In the genomic region with DNA sequence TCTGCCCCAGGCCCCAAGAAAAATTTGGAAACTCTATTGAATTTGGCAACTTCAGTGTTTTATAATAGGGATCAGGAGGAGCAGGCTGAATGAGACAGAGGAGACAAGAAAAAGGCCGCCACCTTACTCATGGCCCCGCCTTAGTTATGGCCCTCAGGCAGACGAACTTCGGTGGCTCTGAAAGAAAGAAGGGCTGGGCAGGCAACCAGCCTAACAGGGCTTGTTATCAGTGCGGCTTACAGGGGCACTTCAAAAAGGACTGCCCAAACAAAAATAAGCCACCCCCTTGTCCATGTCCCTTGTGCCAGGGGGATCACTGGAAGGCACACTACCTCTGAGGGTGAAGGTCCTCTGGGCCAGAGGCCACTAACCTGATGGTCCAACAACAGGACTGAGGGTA, we compare ENCODE assay signal across 22 cellular contexts.
DNase-seq lines count a peak whose midpoint lies in the region; TF ChIP-seq lines count a peak whose summit lies in the region.
"Had no signal": no experiment of that assay in that cellular context is flagged by ENCODE, and none has a peak within 500 bp of the region (broad histone marks: within the 10 kb centered on the region; RNA-seq: fewer than 3 reads in every experiment).

No MANE protein-coding gene starts in this region.

- H2BK12ac ChIP-seq in trophoblast cell (ENCODE audit: low read length), result no peak overlapping the region

- no peaks in the 10 kb centered on the region for H3K27me3 Mint-ChIP-seq in activated T-cell treated with anti-CD3 and anti-CD28 coated beads, Interleukin-2, amount 50 U/mL, for 24 hours
- H3K27me3 Mint-ChIP-seq: IgD-negative memory B cell had no signal

- H3K23ac ChIP-seq in trophoblast cell (ENCODE audit: low read length), result no peak overlapping the region

- H3K4me2 ChIP-seq in hepatocyte, result no peak overlapping the region
- H3K4me2 ChIP-seq in trophoblast cell (ENCODE audit: low read length), result no peak overlapping the region

- H4K91ac ChIP-seq in trophoblast cell (ENCODE audit: low read depth, low read length), result peak overlapping the region; percentile 38

- no peak overlapping the region for H3K4ac ChIP-seq in trophoblast cell (ENCODE audit: low read depth, low read length)

- peak overlapping the region; percentile 44 for H3K27ac Mint-ChIP-seq in activated T-cell treated with anti-CD3 and anti-CD28 coated beads, Interleukin-2, amount 50 U/mL, for 24 hours
- H3K27ac Mint-ChIP-seq: CD8-positive, alpha-beta T cell had no signal

- H3K9me2 ChIP-seq in hepatocyte (replicated peaks; ENCODE audit: insufficient read depth), result no peaks in the 10 kb centered on the region

- no peak overlapping the region for H3K4me3 Mint-ChIP-seq in activated T-cell treated with anti-CD3 and anti-CD28 coated beads, Interleukin-2, amount 50 U/mL, for 24 hours
- H3K4me3 Mint-ChIP-seq: CD8-positive, alpha-beta T cell had no signal

- no peak for TF ChIP-seq CTCF in hepatocyte (IDR thresholded peaks at IDR 0.05; ENCODE audit: poor library complexity)

- no peak overlapping the region for H3K18ac ChIP-seq in trophoblast cell (ENCODE audit: low read length)

- no peak for DNase-seq in activated T-cell treated with anti-CD3 and anti-CD28 coated beads, Interleukin-2, amount 50 U/mL, for 24 hours
- DNase-seq in activated T-cell treated with anti-CD3 and anti-CD28 coated beads, Interleukin-2, amount 50 U/mL, for 1 hour, result no peak
- DNase-seq in hepatocyte (ENCODE audit: low spot score) (no peak), trophoblast cell (peak; percentile 43 to 66), A172 (ENCODE audit: low spot score) (no peak), T-helper 2 cell (no peak), GM19240 (ENCODE audit: insufficient read length, low spot score) (no peak)
- DNase-seq: 8988T; C1 segment of cervical spinal cord; Calu3; CD8-positive, alpha-beta T cell; GF-D8; H7; NCI-H1105; NCI-H146; NCI-H2029; NCI-H2227 treated with DMSO at 0.1 percent for 48 hours; NCI-H510A treated with DMSO at 0.1 percent for 48 hours; NCI-H748 treated with DMSO at 0.1 percent for 48 hours; SHP77 treated with DMSO at 0.1 percent for 48 hours had no signal

- H3K4me1 ChIP-seq in hepatocyte (ENCODE audit: insufficient read depth), result peaks cover 9% of the 10 kb centered on the region
- H3K4me1 ChIP-seq in trophoblast cell (ENCODE audit: control insufficient read depth in 1 of 2, insufficient read depth in 2 of 2, low read length in 2 of 2), result no peaks in the 10 kb centered on the region

- no peaks in the 10 kb centered on the region for H3K27me3 ChIP-seq in hepatocyte
- H3K27me3 ChIP-seq in trophoblast cell (ENCODE audit: insufficient read depth, low read length), result no peaks in the 10 kb centered on the region

- H3K36me3 Mint-ChIP-seq in activated T-cell treated with anti-CD3 and anti-CD28 coated beads, Interleukin-2, amount 50 U/mL, for 24 hours (ENCODE audit: low read depth), result peaks cover 10% of the 10 kb centered on the region

- H3K9ac ChIP-seq in trophoblast cell (ENCODE audit: low read length), result no peak overlapping the region

- H3K14ac ChIP-seq in trophoblast cell (ENCODE audit: low read length), result no peak overlapping the region

- H2BK120ac ChIP-seq in trophoblast cell (ENCODE audit: insufficient read depth, low read length, poor library complexity), result no peak overlapping the region

- H3K79me2 ChIP-seq in hepatocyte, result no peaks in the 10 kb centered on the region
- H3K79me2 ChIP-seq in trophoblast cell (ENCODE audit: control insufficient read depth, insufficient read depth, low read length, poor library complexity), result no peaks in the 10 kb centered on the region

- H4K12ac ChIP-seq in trophoblast cell (ENCODE audit: low read depth, low read length), result no peak overlapping the region

- H3K36me3 ChIP-seq in hepatocyte (replicated peaks; ENCODE audit: insufficient read depth, low read depth), result no peaks in the 10 kb centered on the region
- H3K36me3 ChIP-seq in trophoblast cell (ENCODE audit: control insufficient read depth in 1 of 2, insufficient read depth in 2 of 2, low read length in 2 of 2), result no peaks in the 10 kb centered on the region

- 77% methylated on average over 5 of the region's 5 CpGs for WGBS in hepatocyte (ENCODE audit: low lambda C conversion rate, missing lambda C conversion rate)
- whole genome bisulfite sequencing in trophoblast cell (ENCODE audit: extremely low coverage, insufficient coverage, insufficient read length), result no CpG with 5 or more reads among the region's 5 CpGs

- H2AK5ac ChIP-seq in trophoblast cell (ENCODE audit: low read length), result no peak overlapping the region

- no peak overlapping the region for H2AFZ ChIP-seq in hepatocyte
- H2AFZ ChIP-seq in trophoblast cell (ENCODE audit: insufficient read depth, low read length, poor library complexity), result no peak overlapping the region

- H3K9me3 ChIP-seq in hepatocyte (ENCODE audit: low read depth) (no peaks in the 10 kb centered on the region), trophoblast cell (ENCODE audit: insufficient read depth, low read depth, low read length) (no peaks in the 10 kb centered on the region)

- peak overlapping the region; percentile 34 for H2BK5ac ChIP-seq in trophoblast cell (ENCODE audit: low read depth, low read length, poor library complexity)

- H4K8ac ChIP-seq in trophoblast cell (ENCODE audit: low read depth, low read length), result no peak overlapping the region

- no peaks in the 10 kb centered on the region for H3K79me1 ChIP-seq in trophoblast cell (ENCODE audit: low read length)

- H3K4me1 Mint-ChIP-seq in activated T-cell treated with anti-CD3 and anti-CD28 coated beads, Interleukin-2, amount 50 U/mL, for 24 hours (ENCODE audit: low read depth), result peaks cover 38% of the 10 kb centered on the region

- H3K9me3 Mint-ChIP-seq in activated T-cell treated with anti-CD3 and anti-CD28 coated beads, Interleukin-2, amount 50 U/mL, for 24 hours, result peaks cover 12% of the 10 kb centered on the region

- H4K20me1 ChIP-seq in hepatocyte (ENCODE audit: insufficient read depth, poor library complexity, severe bottlenecking), result no peaks in the 10 kb centered on the region

- peak overlapping the region; percentile 71 for H3K27ac ChIP-seq in hepatocyte
- H3K27ac ChIP-seq in trophoblast cell (ENCODE audit: low read depth, low read length), result no peak overlapping the region
- H3K27ac ChIP-seq: RWPE1 had no signal

- H3K4me3 ChIP-seq in hepatocyte, result no peak overlapping the region
- no peak overlapping the region for H3K4me3 ChIP-seq in trophoblast cell (ENCODE audit: low read depth, low read length)

Comparison
In these comparisons a context has a peak if more than half of its experiments do, and no peak if none do; other contexts are left out.
1. DNase-seq: peak in trophoblast cell (2 of 2); none in activated T-cell treated with anti-CD3 and anti-CD28 coated beads, Interleukin-2, amount 50 U/mL, for 24 hours (single experiment), activated T-cell treated with anti-CD3 and anti-CD28 coated beads, Interleukin-2, amount 50 U/mL, for 1 hour (single experiment), hepatocyte (single experiment), A172 (single experiment), T-helper 2 cell (0 of 5) and GM19240 (single experiment).